Comparison of ENCODE assay signal across 17 cellular contexts in genomic region chr2:112118148-112118547, GRCh38. TPM values are rescaled to one million over a fixed set of nuclear protein-coding genes. Genes with fewer than 3 reads are reported as not detected.
DNase-seq lines count a peak whose midpoint lies in the region; ATAC-seq and TF ChIP-seq lines count a peak whose summit lies in the region.
"Had no signal": no experiment of that assay in that cellular context is flagged by ENCODE, and none has a peak within 500 bp of the region (broad histone marks: within the 10 kb centered on the region; RNA-seq: fewer than 3 reads in every experiment).

No MANE protein-coding gene starts in this region.

- no peaks in the 10 kb centered on the region for H3K27me3 ChIP-seq in brain microvascular endothelial cell (replicated peaks)
- H3K27me3 ChIP-seq: stomach had no signal

- intact Hi-C loops in Right ventricle myocardium inferior (cut with DNase I): no loop called here

- DNase-seq in AG10803 (ENCODE audit: low read depth) (no peak), HEK293T (ENCODE audit: extremely low spot score) (peak; percentile 17), brain microvascular endothelial cell (no peak), glutamatergic neuron (no peak), NCI-H1417 (lab: John Stamatoyannopoulos, UW) (no peak), Right ventricle myocardium inferior (ENCODE audit: missing footprints) (no peak), AG08396 (ENCODE audit: low spot score) (no peak)
- no peak for DNase-seq in activated T-cell treated with anti-CD3 and anti-CD28 coated beads, Interleukin-2, amount 50 U/mL, for 72 hours
- DNase-seq: activated CD4-positive, alpha-beta T cell treated with anti-CD3 and anti-CD28 coated beads, Interleukin-2, amount 50 U/mL, for 48 hours; activated naive CD4-positive, alpha-beta T cell treated with anti-CD3 and anti-CD28 coated beads, Interleukin-2, amount 10 ng/mL, durations not matched to agents 7 days and 5 days; activated T-cell treated with anti-CD3 and anti-CD28 coated beads, Interleukin-2, amount 50 U/mL, for 24 hours; aorta; EL; NCI-H1436; NCI-H748 treated with DMSO at 0.1 percent for 48 hours; stimulated activated CD4-positive, alpha-beta T cell treated with anti-CD3 and anti-CD28 coated beads, Interleukin-2, amount 100 ng/mL, for 24 hours; stomach had no signal

- peaks cover 34% of the 10 kb centered on the region for H3K36me3 ChIP-seq in brain microvascular endothelial cell (replicated peaks)

- H3K4me1 Mint-ChIP-seq in glutamatergic neuron (ENCODE audit: low read depth, unreplicated experiment): no peaks in the 10 kb centered on the region
- H3K4me1 Mint-ChIP-seq in activated T-cell treated with anti-CD3 and anti-CD28 coated beads, Interleukin-2, amount 50 U/mL, for 72 hours (ENCODE audit: low read depth): peaks cover 5% of the 10 kb centered on the region

- CTCF ChIA-PET in HEK293T (lab: Yijun Ruan, JAX): interaction anchor here (0.9 kb wide), 2 partner anchors 157 to 230 kb away, joined by 3 read pairs; no protein-coding TSS in a partner anchor

- H3K9me3 Mint-ChIP-seq in glutamatergic neuron (ENCODE audit: unreplicated experiment): no peaks in the 10 kb centered on the region
- peaks cover 0 to under 1% of the 10 kb centered on the region in 2 donors for H3K9me3 Mint-ChIP-seq in activated T-cell treated with anti-CD3 and anti-CD28 coated beads, Interleukin-2, amount 50 U/mL, for 72 hours
- H3K9me3 Mint-ChIP-seq: activated naive CD4-positive, alpha-beta T cell treated with anti-CD3 and anti-CD28 coated beads, Interleukin-2, amount 10 ng/mL, durations not matched to agents 7 days and 5 days; activated T-cell treated with anti-CD3 and anti-CD28 coated beads, Interleukin-2, amount 50 U/mL, for 24 hours had no signal

- POLR2A ChIA-PET in HEK293T (lab: Yijun Ruan, JAX): no interaction called here

- no peak overlapping the region for H3K27ac Mint-ChIP-seq in glutamatergic neuron (ENCODE audit: unreplicated experiment)
- H3K27ac Mint-ChIP-seq in activated T-cell treated with anti-CD3 and anti-CD28 coated beads, Interleukin-2, amount 50 U/mL, for 72 hours: no peak overlapping the region
- H3K27ac Mint-ChIP-seq: activated naive CD4-positive, alpha-beta T cell treated with anti-CD3 and anti-CD28 coated beads, Interleukin-2, amount 10 ng/mL, durations not matched to agents 7 days and 5 days; activated T-cell treated with anti-CD3 and anti-CD28 coated beads, Interleukin-2, amount 50 U/mL, for 24 hours had no signal

- H3K4me3 Mint-ChIP-seq in glutamatergic neuron (ENCODE audit: unreplicated experiment): no peak overlapping the region
- H3K4me3 Mint-ChIP-seq in activated T-cell treated with anti-CD3 and anti-CD28 coated beads, Interleukin-2, amount 50 U/mL, for 72 hours: no peak overlapping the region
- H3K4me3 Mint-ChIP-seq: activated naive CD4-positive, alpha-beta T cell treated with anti-CD3 and anti-CD28 coated beads, Interleukin-2, amount 10 ng/mL, durations not matched to agents 7 days and 5 days; activated T-cell treated with anti-CD3 and anti-CD28 coated beads, Interleukin-2, amount 50 U/mL, for 24 hours had no signal

- in situ Hi-C loops in brain microvascular endothelial cell (cut with HindIII; ENCODE audit: low pct_ligation_motif_present, low sequenced_read_pairs): no loop called here

- no peaks in the 10 kb centered on the region for H3K27me3 Mint-ChIP-seq in glutamatergic neuron (ENCODE audit: unreplicated experiment)
- H3K27me3 Mint-ChIP-seq in activated T-cell treated with anti-CD3 and anti-CD28 coated beads, Interleukin-2, amount 50 U/mL, for 72 hours (ENCODE audit: low read depth): no peaks in the 10 kb centered on the region
- H3K27me3 Mint-ChIP-seq: activated naive CD4-positive, alpha-beta T cell treated with anti-CD3 and anti-CD28 coated beads, Interleukin-2, amount 10 ng/mL, durations not matched to agents 7 days and 5 days; activated T-cell treated with anti-CD3 and anti-CD28 coated beads, Interleukin-2, amount 50 U/mL, for 24 hours had no signal

- peak; percentile 18 for TF ChIP-seq CTCF in AG10803 (conservative IDR thresholded peaks at IDR 0.05; ENCODE audit: low read length)
- TF ChIP-seq CTCF in brain microvascular endothelial cell (IDR thresholded peaks at IDR 0.05; ENCODE audit: low read depth, low read length, missing control alignments): peak; percentile 44
- TF ChIP-seq CTCF in glutamatergic neuron (IDR thresholded peaks at IDR 0.05; ENCODE audit: partially characterized antibody, unreplicated experiment): peak; percentile 34

- H3K36me3 Mint-ChIP-seq in glutamatergic neuron (ENCODE audit: unreplicated experiment): peaks cover 2% of the 10 kb centered on the region
- peaks cover 5 to 20% of the 10 kb centered on the region in 2 donors for H3K36me3 Mint-ChIP-seq in activated T-cell treated with anti-CD3 and anti-CD28 coated beads, Interleukin-2, amount 50 U/mL, for 72 hours (ENCODE audit: insufficient read depth in 2 of 2)

- no peak overlapping the region for H3K27ac ChIP-seq in brain microvascular endothelial cell
- H3K27ac ChIP-seq: stomach had no signal

- H3K4me3 ChIP-seq in AG10803 (ENCODE audit: low read length) (no peak overlapping the region), brain microvascular endothelial cell (ENCODE audit: low read depth, low read length) (no peak overlapping the region)
- H3K4me3 ChIP-seq: stomach had no signal

- no peak for ATAC-seq in Right ventricle myocardium inferior
- no peak for ATAC-seq in activated T-cell treated with anti-CD3 and anti-CD28 coated beads, Interleukin-2, amount 50 U/mL, for 72 hours (replicated peaks in 1 of 2)

TF ChIP-seq in HEK293T, 16 proteins besides CTCF, POLR2A, EP300 and RAD21:
- TF ChIP-seq FOXM1 (IDR thresholded peaks at IDR 0.05; ENCODE audit: borderline replicate concordance): no peak
- no peak for TF ChIP-seq TARDBP (IDR thresholded peaks at IDR 0.05)
- TF ChIP-seq NFRKB (IDR thresholded peaks at IDR 0.05): no peak
- no peak for TF ChIP-seq PKNOX1 (IDR thresholded peaks at IDR 0.05)
- no peak for TF ChIP-seq SUZ12 (IDR thresholded peaks at IDR 0.05)
- TF ChIP-seq HDGF (IDR thresholded peaks at IDR 0.05; ENCODE audit: borderline replicate concordance): no peak

RNA-seq across cellular contexts. Expression of gene FBLN7, which starts 20.0 kb away (rescaled TPM):
- total RNA-seq in glutamatergic neuron (ENCODE audit: unreplicated experiment) (0.20 TPM), Right ventricle myocardium inferior (0.54 TPM)
- total RNA-seq in activated T-cell treated with anti-CD3 and anti-CD28 coated beads, Interleukin-2, amount 50 U/mL, for 72 hours: 10 to 100 TPM; 22.3 to 30.6 TPM

Comparison
In these comparisons a context has a peak if more than half of its experiments do, and no peak if none do; other contexts are left out.
1. RNA of gene FBLN7, which starts 20.0 kb away (total RNA-seq): 22.3 to 30.6 TPM in activated T-cell treated with anti-CD3 and anti-CD28 coated beads, Interleukin-2, amount 50 U/mL, for 72 hours; 0.54 TPM in Right ventricle myocardium inferior (single experiment) and 0.20 TPM in glutamatergic neuron (single experiment); every median in the first group is over 10 times any median in the second.
2. Peak in every context shown above with its lines, with median percentiles within 50 percentile points of each other: CTCF ChIP-seq.